36 cellular contexts compared by ENCODE assay signal in the genomic region with DNA sequence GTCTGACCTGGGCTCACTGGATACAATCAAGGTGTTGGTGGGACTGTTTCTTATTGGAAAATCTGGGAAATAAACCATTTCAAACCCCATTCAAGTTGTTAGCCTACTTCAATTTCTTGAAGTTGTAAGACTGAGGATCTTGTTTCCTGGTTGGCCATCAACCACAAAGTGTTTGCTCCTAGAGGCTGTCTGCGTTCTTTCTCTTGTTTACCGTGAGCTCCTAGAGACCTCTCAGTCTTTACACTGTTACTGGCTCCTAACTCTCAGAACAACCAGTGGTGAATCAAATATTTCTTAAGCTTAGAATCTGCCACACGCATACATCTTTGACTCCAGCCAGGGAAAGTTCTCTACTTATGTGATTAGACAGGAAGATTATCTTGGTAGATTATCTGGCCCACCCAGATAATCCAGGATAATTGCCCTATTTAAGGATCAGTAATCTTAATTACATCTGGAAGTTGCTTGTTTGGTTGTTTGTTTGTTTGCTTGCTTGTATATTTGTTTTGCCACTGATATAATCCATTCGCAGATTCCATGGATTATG.
"Had no signal": no experiment of that assay in that cellular context is flagged by ENCODE, and none has a peak within 500 bp of the region (broad histone marks: within the 10 kb centered on the region; RNA-seq: fewer than 3 reads in every experiment).

No MANE protein-coding gene starts in this region.

- DNase-seq: activated CD4-positive, alpha-beta memory T cell treated with anti-CD3 and anti-CD28 coated beads, Interleukin-2, amount 10 ng/mL, durations not matched to agents 7 days and 5 days; activated CD4-positive, alpha-beta T cell treated with anti-CD3 and anti-CD28 coated beads for 1 hour; activated CD4-positive, alpha-beta T cell treated with anti-CD3 and anti-CD28 coated beads for 48 hours; activated CD4-positive, CD25-positive, alpha-beta regulatory T cell; activated CD8-positive, alpha-beta memory T cell treated with anti-CD3 and anti-CD28 coated beads for 24 hours; activated CD8-positive, alpha-beta memory T cell treated with anti-CD3 and anti-CD28 coated beads, Interleukin-2, amount 10 ng/mL, durations not matched to agents 7 days and 5 days; activated CD8-positive, alpha-beta memory T cell treated with anti-CD3 and anti-CD28 coated beads, Interleukin-2, amount 50 U/mL, for 48 hours; activated effector memory CD4-positive, alpha-beta T cell treated with Interleukin-2 at 50 U/mL for 16 hours; activated naive CD4-positive, alpha-beta T cell treated with anti-CD3 and anti-CD28 coated beads, Interleukin-2, amount 10 ng/mL, durations not matched to agents 7 days and 5 days; activated naive CD8-positive, alpha-beta T cell treated with anti-CD3 and anti-CD28 coated beads, Interleukin-2, amount 50 U/mL, for 24 hours; activated T-cell treated with anti-CD3 and anti-CD28 coated beads, Interleukin-2, amount 50 U/mL, for 48 hours; anterior cingulate cortex; central memory CD4-positive, alpha-beta T cell; MG63; NCI-H1048; NCI-H1105 treated with DMSO at 0.1 percent for 48 hours; NCI-H1436 treated with DMSO at 0.1 percent for 48 hours; NCI-H187; NCI-H2029 treated with DMSO at 0.1 percent for 48 hours; NCI-H2107; NCI-H2171; NCI-H510A; NCI-H526 treated with DMSO at 0.1 percent for 48 hours; NK-92 treated with Interleukin-12 subunit alpha and Interleukin-12 subunit beta, amount 100 ng/mL, for 24 hours; PC-3; Peyer's patch; RPMI8226; SHP77 treated with DMSO at 0.1 percent for 48 hours; T-helper 1 cell; T-helper 2 cell; T-helper 9 cell had no signal

- H3K4me3 Mint-ChIP-seq: activated CD4-positive, alpha-beta memory T cell treated with anti-CD3 and anti-CD28 coated beads, Interleukin-2, amount 10 ng/mL, durations not matched to agents 7 days and 5 days; activated CD8-positive, alpha-beta memory T cell treated with anti-CD3 and anti-CD28 coated beads, Interleukin-2, amount 10 ng/mL, durations not matched to agents 7 days and 5 days; activated naive CD4-positive, alpha-beta T cell treated with anti-CD3 and anti-CD28 coated beads, Interleukin-2, amount 10 ng/mL, durations not matched to agents 7 days and 5 days; activated naive CD8-positive, alpha-beta T cell; activated naive CD8-positive, alpha-beta T cell treated with anti-CD3 and anti-CD28 coated beads, Interleukin-2, amount 50 U/mL, for 24 hours; brain had no signal

- H3K27me3 ChIP-seq: MG63, Peyer's patch, SJSA1 had no signal

- H3K27ac ChIP-seq: Peyer's patch, SJSA1, VCaP had no signal

- ATAC-seq: activated CD8-positive, alpha-beta memory T cell treated with anti-CD3 and anti-CD28 coated beads, Interleukin-2, amount 10 ng/mL, durations not matched to agents 7 days and 5 days; activated naive CD8-positive, alpha-beta T cell treated with anti-CD3 and anti-CD28 coated beads, Interleukin-2, amount 50 U/mL, for 24 hours; PC-3; SK-N-SH treated with all-trans-retinoic acid at 6 μM for 48 hours had no signal

- H3K9me3 Mint-ChIP-seq: activated CD4-positive, alpha-beta memory T cell treated with anti-CD3 and anti-CD28 coated beads, Interleukin-2, amount 10 ng/mL, durations not matched to agents 7 days and 5 days; activated naive CD8-positive, alpha-beta T cell treated with anti-CD3 and anti-CD28 coated beads, Interleukin-2, amount 50 U/mL, for 24 hours; brain had no signal

- H3K27ac Mint-ChIP-seq: activated CD4-positive, alpha-beta memory T cell treated with anti-CD3 and anti-CD28 coated beads, Interleukin-2, amount 10 ng/mL, durations not matched to agents 7 days and 5 days; activated CD8-positive, alpha-beta memory T cell treated with anti-CD3 and anti-CD28 coated beads, Interleukin-2, amount 10 ng/mL, durations not matched to agents 7 days and 5 days; activated naive CD4-positive, alpha-beta T cell treated with anti-CD3 and anti-CD28 coated beads, Interleukin-2, amount 10 ng/mL, durations not matched to agents 7 days and 5 days; activated naive CD8-positive, alpha-beta T cell; activated naive CD8-positive, alpha-beta T cell treated with anti-CD3 and anti-CD28 coated beads, Interleukin-2, amount 50 U/mL, for 24 hours; brain had no signal

- H3K9me3 ChIP-seq: MG63, Peyer's patch, SJSA1 had no signal

- H3K4me3 ChIP-seq: MG63, Peyer's patch, SJSA1 had no signal

- H3K36me3 Mint-ChIP-seq: activated CD8-positive, alpha-beta memory T cell treated with anti-CD3 and anti-CD28 coated beads, Interleukin-2, amount 10 ng/mL, durations not matched to agents 7 days and 5 days; activated naive CD4-positive, alpha-beta T cell treated with anti-CD3 and anti-CD28 coated beads, Interleukin-2, amount 10 ng/mL, durations not matched to agents 7 days and 5 days; activated naive CD8-positive, alpha-beta T cell; brain had no signal

- H3K4me1 ChIP-seq: Peyer's patch, SJSA1 had no signal

- H3K27me3 Mint-ChIP-seq: activated CD4-positive, alpha-beta memory T cell treated with anti-CD3 and anti-CD28 coated beads, Interleukin-2, amount 10 ng/mL, durations not matched to agents 7 days and 5 days; activated CD8-positive, alpha-beta memory T cell treated with anti-CD3 and anti-CD28 coated beads, Interleukin-2, amount 10 ng/mL, durations not matched to agents 7 days and 5 days; activated naive CD4-positive, alpha-beta T cell treated with anti-CD3 and anti-CD28 coated beads, Interleukin-2, amount 10 ng/mL, durations not matched to agents 7 days and 5 days; activated naive CD8-positive, alpha-beta T cell; activated naive CD8-positive, alpha-beta T cell treated with anti-CD3 and anti-CD28 coated beads, Interleukin-2, amount 50 U/mL, for 24 hours; brain had no signal

- H3K4me1 Mint-ChIP-seq: activated CD4-positive, alpha-beta memory T cell treated with anti-CD3 and anti-CD28 coated beads, Interleukin-2, amount 10 ng/mL, durations not matched to agents 7 days and 5 days; activated CD8-positive, alpha-beta memory T cell treated with anti-CD3 and anti-CD28 coated beads, Interleukin-2, amount 10 ng/mL, durations not matched to agents 7 days and 5 days; activated naive CD4-positive, alpha-beta T cell treated with anti-CD3 and anti-CD28 coated beads, Interleukin-2, amount 10 ng/mL, durations not matched to agents 7 days and 5 days; activated naive CD8-positive, alpha-beta T cell treated with anti-CD3 and anti-CD28 coated beads, Interleukin-2, amount 50 U/mL, for 24 hours; brain had no signal

- H3K36me3 ChIP-seq: MG63, Peyer's patch, SJSA1 had no signal
